1 cellular context compared by ENCODE assay signal in the genomic region with DNA sequence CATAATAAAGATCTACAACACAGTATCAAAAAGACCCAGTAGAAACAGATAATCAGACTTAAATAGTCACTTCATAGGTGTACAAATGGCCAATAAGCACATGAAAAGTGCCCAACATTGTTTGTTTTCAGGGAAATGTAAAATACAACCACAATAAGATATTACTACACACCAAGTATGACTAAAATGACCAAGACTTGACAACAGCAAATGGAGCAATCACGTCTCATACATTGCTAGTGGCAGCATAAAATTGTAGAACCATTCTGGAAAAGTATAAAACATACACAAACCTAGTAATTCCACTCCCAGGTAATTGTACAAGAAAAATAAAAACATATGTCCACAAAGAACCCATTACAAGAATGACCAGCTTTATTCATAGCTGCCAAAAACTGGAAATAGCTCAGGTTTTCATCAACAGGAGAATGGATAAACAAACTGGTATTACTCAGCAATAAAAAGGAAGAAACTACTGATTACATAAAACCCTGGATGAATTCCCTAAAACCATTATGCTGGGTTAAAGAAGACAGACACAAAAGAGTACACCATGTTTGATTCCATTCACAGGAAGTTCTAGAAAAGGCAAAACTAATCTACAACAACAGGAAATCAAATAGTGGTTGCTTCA.
TF ChIP-seq lines count a peak whose summit lies in the region.

No MANE protein-coding gene starts in this region.

TF ChIP-seq in IMR-90, 13 proteins besides CTCF, POLR2A, EP300 and RAD21 (continued from another document):
- TF ChIP-seq, protein P1, sequence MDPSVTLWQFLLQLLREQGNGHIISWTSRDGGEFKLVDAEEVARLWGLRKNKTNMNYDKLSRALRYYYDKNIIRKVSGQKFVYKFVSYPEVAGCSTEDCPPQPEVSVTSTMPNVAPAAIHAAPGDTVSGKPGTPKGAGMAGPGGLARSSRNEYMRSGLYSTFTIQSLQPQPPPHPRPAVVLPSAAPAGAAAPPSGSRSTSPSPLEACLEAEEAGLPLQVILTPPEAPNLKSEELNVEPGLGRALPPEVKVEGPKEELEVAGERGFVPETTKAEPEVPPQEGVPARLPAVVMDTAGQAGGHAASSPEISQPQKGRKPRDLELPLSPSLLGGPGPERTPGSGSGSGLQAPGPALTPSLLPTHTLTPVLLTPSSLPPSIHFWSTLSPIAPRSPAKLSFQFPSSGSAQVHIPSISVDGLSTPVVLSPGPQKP (IDR thresholded peaks at IDR 0.05; ENCODE audit: borderline replicate concordance, low read depth, low read length), result no peak
- TF ChIP-seq CEBPB (IDR thresholded peaks at IDR 0.05; ENCODE audit: low read depth, low read length) (peak; percentile 64), RFX5 (IDR thresholded peaks at IDR 0.05; ENCODE audit: low read depth, low read length) (no peak), CHD1 (IDR thresholded peaks at IDR 0.05; ENCODE audit: low read depth, low read length) (no peak), MXI1 (IDR thresholded peaks at IDR 0.05; ENCODE audit: borderline replicate concordance, low read depth, low read length) (no peak), FOS (IDR thresholded peaks at IDR 0.05; ENCODE audit: low read depth, low read length) (no peak; the same call in 1 of the 2 replicates), MAFK (IDR thresholded peaks at IDR 0.05; ENCODE audit: low read depth, low read length) (peak; percentile 70), BHLHE40 (IDR thresholded peaks at IDR 0.05; ENCODE audit: low read depth, low read length) (no peak), MAZ (IDR thresholded peaks at IDR 0.05; ENCODE audit: borderline replicate concordance, low read depth, low read length) (no peak)
- TF ChIP-seq, protein P2, sequence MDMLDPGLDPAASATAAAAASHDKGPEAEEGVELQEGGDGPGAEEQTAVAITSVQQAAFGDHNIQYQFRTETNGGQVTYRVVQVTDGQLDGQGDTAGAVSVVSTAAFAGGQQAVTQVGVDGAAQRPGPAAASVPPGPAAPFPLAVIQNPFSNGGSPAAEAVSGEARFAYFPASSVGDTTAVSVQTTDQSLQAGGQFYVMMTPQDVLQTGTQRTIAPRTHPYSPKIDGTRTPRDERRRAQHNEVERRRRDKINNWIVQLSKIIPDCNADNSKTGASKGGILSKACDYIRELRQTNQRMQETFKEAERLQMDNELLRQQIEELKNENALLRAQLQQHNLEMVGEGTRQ (IDR thresholded peaks at IDR 0.05; ENCODE audit: low read depth, low read length), result no peak
